Comparison of ENCODE assay signal across 10 cellular contexts in the genomic region with DNA sequence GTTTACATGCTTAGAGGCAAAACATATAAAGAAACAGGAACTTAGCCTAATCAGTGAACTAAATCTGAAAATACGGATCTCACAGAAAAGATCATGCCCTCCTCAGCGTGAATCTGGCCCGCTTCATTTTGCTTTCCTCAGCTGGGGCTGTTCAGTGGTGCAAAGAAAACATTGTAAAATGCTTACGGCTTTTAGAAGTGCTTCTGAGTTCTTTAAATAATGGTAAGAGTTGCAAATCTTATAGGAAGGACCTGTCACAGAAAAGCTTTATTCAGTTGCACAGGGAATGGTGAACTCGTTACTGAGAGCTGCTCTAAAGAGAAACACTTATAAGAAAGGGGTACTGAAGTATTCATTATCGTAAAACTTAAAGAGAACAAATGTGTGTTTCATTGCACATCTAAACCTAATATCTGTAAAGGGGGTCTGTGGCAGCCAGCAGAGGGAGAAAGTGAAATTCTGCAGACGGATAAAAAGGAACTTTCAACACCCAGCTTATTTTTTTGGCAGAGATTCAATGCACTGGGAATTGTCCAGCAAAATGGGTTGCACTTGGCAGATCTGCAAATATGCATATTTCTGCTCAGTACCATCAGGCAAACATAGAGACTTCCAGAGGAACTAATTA.
DNase-seq lines count a peak whose midpoint lies in the region; ATAC-seq, FAIRE-seq and TF ChIP-seq lines count a peak whose summit lies in the region.
"Had no signal": no experiment of that assay in that cellular context is flagged by ENCODE, and none has a peak within 500 bp of the region (broad histone marks: within the 10 kb centered on the region; RNA-seq: fewer than 3 reads in every experiment).

No MANE protein-coding gene starts in this region.

- peaks cover 27% of the 10 kb centered on the region for H3K4me1 ChIP-seq in A673 (ENCODE audit: insufficient read depth, low read length, poor library complexity, severe bottlenecking)
- H3K4me1 ChIP-seq in astrocyte (ENCODE audit: insufficient read depth, low read length), result peaks cover 5% of the 10 kb centered on the region
- peaks cover 12% of the 10 kb centered on the region for H3K4me1 ChIP-seq in foreskin keratinocyte

- H3K27ac Mint-ChIP-seq in astrocyte (ENCODE audit: unreplicated experiment) (no peak overlapping the region), natural killer cell (no peak overlapping the region)
- H3K27ac Mint-ChIP-seq: T-helper 1 cell treated with Interleukin-12 subunit alpha and Interleukin-12 subunit beta and Interleukin-4 antibody, amounts not matched to agents 30 μg/mL and 1 μg/mL, for 36 hours had no signal

- H3K4me1 Mint-ChIP-seq in astrocyte (ENCODE audit: low read depth, unreplicated experiment) (peaks cover 3% of the 10 kb centered on the region), natural killer cell (peaks cover 0 to 4% of the 10 kb centered on the region in 2 donors)

- H3K27me3 Mint-ChIP-seq in astrocyte (ENCODE audit: low read depth, unreplicated experiment) (no peaks in the 10 kb centered on the region), natural killer cell (ENCODE audit: low read depth in 2 of 2) (peaks cover 3 to 12% of the 10 kb centered on the region in 2 donors)

- no peak for FAIRE-seq in astrocyte (lab: Jason Lieb, UNC)

- no peaks in the 10 kb centered on the region for H3K9me3 ChIP-seq in A673 (ENCODE audit: low read depth, low read length, poor library complexity, severe bottlenecking)
- no peaks in the 10 kb centered on the region for H3K9me3 ChIP-seq in astrocyte (ENCODE audit: insufficient read depth, low read depth, low read length)

- H2AFZ ChIP-seq in astrocyte (ENCODE audit: low read depth, low read length), result peak overlapping the region; percentile 8

- DNase-seq in A673 (ENCODE audit: low spot score) (peak; percentile 84), HCEC 1CT (peak; percentile 26), astrocyte (ENCODE audit: low read depth) (peak; percentile 60), medulla oblongata (ENCODE audit: extremely low spot score) (peak; percentile 85), natural killer cell (no peak), NCI-H82 treated with DMSO at 0.1 percent for 48 hours (lab: John Stamatoyannopoulos, UW; ENCODE audit: unreplicated experiment) (no peak), foreskin keratinocyte (no peak)
- DNase-seq in stimulated activated CD4-positive, alpha-beta T cell treated with anti-CD3 and anti-CD28 coated beads, Interleukin-4, amount 100 ng/mL, for 1 hour, result no peak
- DNase-seq: DND-41 had no signal

- H3K36me3 Mint-ChIP-seq in astrocyte (ENCODE audit: low read depth, unreplicated experiment) (peaks cover 3% of the 10 kb centered on the region), natural killer cell (no peaks in the 10 kb centered on the region)

- POLR2A ChIA-PET in A673 (lab: Charles Lee; ENCODE audit: low non-redundant PET), result no interaction called here

- intact Hi-C loops in A673 (cut with micrococcal nuclease; ENCODE audit: unreplicated experiment), result no loop called here
- intact Hi-C loops in natural killer cell (cut with micrococcal nuclease), result no loop called here

- CTCF ChIA-PET in A673 (lab: Charles Lee), result interaction anchor here (0.6 to 1.0 kb wide), 4 partner anchors 9 to 145 kb away, joined by 3 to 7 read pairs (median 5); no protein-coding TSS in a partner anchor

- H3K27ac ChIP-seq in A673 (ENCODE audit: low read depth, low read length, poor library complexity, severe bottlenecking) (peak overlapping the region; percentile 53), astrocyte (ENCODE audit: low read depth, low read length) (no peak overlapping the region), foreskin keratinocyte (no peak overlapping the region)

- H3K4me3 Mint-ChIP-seq in astrocyte (ENCODE audit: unreplicated experiment) (no peak overlapping the region), natural killer cell (no peak overlapping the region)
- H3K4me3 Mint-ChIP-seq: T-helper 1 cell treated with Interleukin-12 subunit alpha and Interleukin-12 subunit beta and Interleukin-4 antibody, amounts not matched to agents 30 μg/mL and 1 μg/mL, for 36 hours had no signal

- peak overlapping the region; percentile 79 for H3K4me2 ChIP-seq in astrocyte (ENCODE audit: low read length)

- H3K4me3 ChIP-seq in A673 (ENCODE audit: low read depth, low read length, poor library complexity, severe bottlenecking) (peak overlapping the region; percentile 32), astrocyte (ENCODE audit: insufficient read depth, low read depth, low read length) (peak overlapping the region; percentile 35)

- no peaks in the 10 kb centered on the region for H3K79me2 ChIP-seq in astrocyte (ENCODE audit: insufficient read depth, low read length)

- no peaks in the 10 kb centered on the region for H3K36me3 ChIP-seq in A673 (ENCODE audit: insufficient read depth, low read length, poor library complexity, severe bottlenecking)
- no peaks in the 10 kb centered on the region for H3K36me3 ChIP-seq in astrocyte (ENCODE audit: insufficient read depth, low read length)

- H3K27me3 ChIP-seq in A673 (replicated peaks; ENCODE audit: insufficient read depth, low read depth, low read length, poor library complexity), result no peaks in the 10 kb centered on the region
- no peaks in the 10 kb centered on the region for H3K27me3 ChIP-seq in astrocyte (ENCODE audit: insufficient read depth, low read length)
- no peaks in the 10 kb centered on the region for H3K27me3 ChIP-seq in foreskin keratinocyte

- no TSS peak for BruUV-seq in A673 (replicated peaks; lab: Mats Ljungman, UMichigan)

- peak; percentile 44; the same call in 1 of the 2 replicates for TF ChIP-seq CTCF in A673 (conservative IDR thresholded peaks at IDR 0.05; ENCODE audit: low read depth, low read length)
- no peak for TF ChIP-seq CTCF in astrocyte (IDR thresholded peaks at IDR 0.05; ENCODE audit: insufficient read depth, low read depth, low read length)
- TF ChIP-seq CTCF in natural killer cell (IDR thresholded peaks at IDR 0.05), result no peak
- no peak for TF ChIP-seq CTCF in foreskin keratinocyte (conservative IDR thresholded peaks at IDR 0.05)

- H3K9me3 Mint-ChIP-seq in astrocyte (ENCODE audit: unreplicated experiment), result no peaks in the 10 kb centered on the region
- H3K9me3 Mint-ChIP-seq in natural killer cell, result peaks cover 4 to 7% of the 10 kb centered on the region in 2 donors
- H3K9me3 Mint-ChIP-seq: T-helper 1 cell treated with Interleukin-12 subunit alpha and Interleukin-12 subunit beta and Interleukin-4 antibody, amounts not matched to agents 30 μg/mL and 1 μg/mL, for 36 hours had no signal

- ATAC-seq in natural killer cell (no peak), foreskin keratinocyte (no peak)

- H3K9ac ChIP-seq in astrocyte (ENCODE audit: low read length), result peak overlapping the region; percentile 21

- H4K20me1 ChIP-seq in astrocyte (ENCODE audit: insufficient read depth, low read length), result no peaks in the 10 kb centered on the region

Comparison
In these comparisons a context has a peak if more than half of its experiments do, and no peak if none do; other contexts are left out.
1. DNase-seq: peak in A673 (single experiment), HCEC 1CT (single experiment), astrocyte (single experiment) and medulla oblongata (single experiment); none in natural killer cell (single experiment), stimulated activated CD4-positive, alpha-beta T cell treated with anti-CD3 and anti-CD28 coated beads, Interleukin-4, amount 100 ng/mL, for 1 hour (single experiment), NCI-H82 treated with DMSO at 0.1 percent for 48 hours (single experiment) and foreskin keratinocyte (0 of 2).